25 cellular contexts compared by ENCODE assay signal in genomic region chr15:47685141-47685870, GRCh38. TPM values are rescaled to one million over a fixed set of nuclear protein-coding genes. Genes with fewer than 3 reads are reported as not detected.
DNase-seq lines count a peak whose midpoint lies in the region; ATAC-seq and TF ChIP-seq lines count a peak whose summit lies in the region.
"Had no signal": no experiment of that assay in that cellular context is flagged by ENCODE, and none has a peak within 500 bp of the region (broad histone marks: within the 10 kb centered on the region; RNA-seq: fewer than 3 reads in every experiment).

No MANE protein-coding gene starts in this region.

- H3K27me3 Mint-ChIP-seq in MCF 10A (ENCODE audit: insufficient read depth, unreplicated experiment) = no peaks in the 10 kb centered on the region
- H3K27me3 Mint-ChIP-seq: effector memory CD8-positive, alpha-beta T cell had no signal

- H3K9me3 Mint-ChIP-seq in MCF 10A (ENCODE audit: unreplicated experiment) = peaks cover 10% of the 10 kb centered on the region

- no peaks in the 10 kb centered on the region for H3K4me1 ChIP-seq in breast epithelium
- H3K4me1 ChIP-seq: stomach, upper lobe of right lung had no signal

- H3K4me3 ChIP-seq in breast epithelium (no peak overlapping the region), epithelial cell of esophagus (ENCODE audit: low read length) (no peak overlapping the region)
- H3K4me3 ChIP-seq: K562, smooth muscle cell, stomach, upper lobe of right lung had no signal

- no peak overlapping the region for H3K27ac Mint-ChIP-seq in MCF 10A (ENCODE audit: low read depth, unreplicated experiment)
- H3K27ac Mint-ChIP-seq: effector memory CD8-positive, alpha-beta T cell; mesothelial cell of epicardium had no signal

- H3K36me3 Mint-ChIP-seq in MCF 10A (ENCODE audit: insufficient read depth, unreplicated experiment) = no peaks in the 10 kb centered on the region
- H3K36me3 Mint-ChIP-seq: mesothelial cell of epicardium had no signal

- no peak for TF ChIP-seq POLR2A in breast epithelium (IDR thresholded peaks at IDR 0.05)

- POLR2A ChIA-PET in MCF 10A (lab: Yijun Ruan, JAX) = no interaction called here
- POLR2A ChIA-PET in RWPE1 (lab: Yijun Ruan, JAX; ENCODE audit: low non-redundant PET) = no interaction called here

- peaks cover 20% of the 10 kb centered on the region for H3K4me1 Mint-ChIP-seq in MCF 10A (ENCODE audit: insufficient read depth, unreplicated experiment)
- H3K4me1 Mint-ChIP-seq: mesothelial cell of epicardium had no signal

- no peaks in the 10 kb centered on the region for H3K9me3 ChIP-seq in breast epithelium
- H3K9me3 ChIP-seq: stomach, upper lobe of right lung had no signal

- no TSS peak for BruUV-seq in MCF 10A (replicated peaks; lab: Mats Ljungman, UMichigan)

- no peak overlapping the region for H3K4me3 Mint-ChIP-seq in MCF 10A (ENCODE audit: unreplicated experiment)
- H3K4me3 Mint-ChIP-seq: effector memory CD8-positive, alpha-beta T cell; mesothelial cell of epicardium had no signal

- TF ChIP-seq CTCF in MCF 10A (IDR thresholded peaks at IDR 0.05; ENCODE audit: unreplicated experiment) (no peak), breast epithelium (IDR thresholded peaks at IDR 0.05) (no peak), RWPE1 (conservative IDR thresholded peaks at IDR 0.05; ENCODE audit: low read depth) (no peak), epithelial cell of esophagus (IDR thresholded peaks at IDR 0.05; ENCODE audit: insufficient read depth, low read depth, low read length, missing control alignments) (no peak)

- intact Hi-C loops in MCF 10A (cut with micrococcal nuclease) = no loop called here
- intact Hi-C loops in breast epithelium (cut with DNase I; ENCODE audit: low total_unique reads) = no loop called here

- H3K36me3 ChIP-seq in breast epithelium = no peaks in the 10 kb centered on the region
- H3K36me3 ChIP-seq: stomach, upper lobe of right lung had no signal

- H3K27ac ChIP-seq in breast epithelium (no peak overlapping the region), RWPE1 (no peak overlapping the region)
- H3K27ac ChIP-seq: HL-60, stomach, upper lobe of right lung had no signal

- no peaks in the 10 kb centered on the region for H3K27me3 ChIP-seq in breast epithelium
- H3K27me3 ChIP-seq: stomach, upper lobe of right lung had no signal

- CTCF ChIA-PET in MCF 10A (lab: Yijun Ruan, JAX) (no interaction called here), RWPE1 (lab: Yijun Ruan, JAX) (no interaction called here)

- ATAC-seq in HG02885 (IDR thresholded peaks at IDR 0.05; ENCODE audit: poor library complexity, unreplicated experiment) = no peak
- ATAC-seq: effector memory CD8-positive, alpha-beta T cell; K562; left cardiac atrium; upper lobe of right lung had no signal

- DNase-seq in MCF 10A (ENCODE audit: unreplicated experiment) (peak; percentile 55), breast epithelium (ENCODE audit: low spot score in 2 of 2) (no peak), RWPE1 (ENCODE audit: low spot score) (peak; percentile 70), epithelial cell of esophagus (ENCODE audit: low read depth) (peak; percentile 79), COR-L47 (lab: John Stamatoyannopoulos, UW) (no peak), anterior cingulate cortex (lab: John Stamatoyannopoulos, UW) (no peak)
- DNase-seq in activated naive CD4-positive, alpha-beta T cell treated with anti-CD3 and anti-CD28 coated beads, Interleukin-2, amount 50 U/mL, for 16 hours = no peak
- DNase-seq: 8988T; activated CD4-positive, alpha-beta T cell treated with anti-CD3 and anti-CD28 coated beads, Interleukin-2, amount 50 U/mL, for 4 hours; activated gamma-delta T cell treated with Interleukin-2 at 50 U/mL for 16 hours; DMS153; effector memory CD8-positive, alpha-beta T cell; left cardiac atrium; MV-4-11; NCI-H187; NCI-H446 treated with DMSO at 0.1 percent for 48 hours; Right ventricle myocardium superior; stimulated activated CD4-positive, alpha-beta T cell treated with anti-CD3 and anti-CD28 coated beads, Interleukin-4, amount 100 ng/mL, for 1 hour; stomach; upper lobe of right lung had no signal

RNA-seq across cellular contexts. Expression of gene SEMA6D, which starts 32.0 kb away (rescaled TPM):
- 0.65 and 1.1 TPM in 2 replicates for total RNA-seq in MCF 10A (2022)
- total RNA-seq in breast epithelium = 10 to 100 TPM in 2 of 3 donors, 1 to 10 TPM in 1; 3.0 to 22.8 (median 10.5) TPM
- total RNA-seq: K562 had no signal

Comparison
In these comparisons a context has a peak if more than half of its experiments do, and no peak if none do; other contexts are left out.
1. DNase-seq: peak in MCF 10A (single experiment), RWPE1 (single experiment) and epithelial cell of esophagus (single experiment); none in breast epithelium (0 of 2), COR-L47 (single experiment), activated naive CD4-positive, alpha-beta T cell treated with anti-CD3 and anti-CD28 coated beads, Interleukin-2, amount 50 U/mL, for 16 hours (single experiment) and anterior cingulate cortex (0 of 58).